28 cellular contexts compared by ENCODE assay signal in genomic region chr2:167271941-167272340, GRCh38. TPM values are rescaled to one million over a fixed set of nuclear protein-coding genes. Genes with fewer than 3 reads are reported as not detected.
A peak's percentile ranks its signal among the peaks of the same experiment; 100 is the strongest.
DNase-seq lines count a peak whose midpoint lies in the region; ATAC-seq lines count a peak whose summit lies in the region.
"Had no signal": no experiment of that assay in that cellular context is flagged by ENCODE, and none has a peak within 500 bp of the region (broad histone marks: within the 10 kb centered on the region; RNA-seq: fewer than 3 reads in every experiment).

No MANE protein-coding gene starts in this region.

- no peak for ATAC-seq in HG02981 (IDR thresholded peaks at IDR 0.05; ENCODE audit: unreplicated experiment)
- ATAC-seq in HG03469 (IDR thresholded peaks at IDR 0.05; ENCODE audit: unreplicated experiment): no peak
- ATAC-seq: activated T-cell treated with anti-CD3 and anti-CD28 coated beads, Interleukin-2, amount 50 U/mL, for 4 hours; HepG2; left colon; Panc1; pancreas; upper lobe of right lung had no signal

- DNase-seq in COLO829 (ENCODE audit: low spot score): peak; percentile 39
- peak; percentile 38 for DNase-seq in HT1080 (ENCODE audit: low read depth)
- DNase-seq in astrocyte of the hippocampus (ENCODE audit: low read depth, low spot score): peak; percentile 50
- DNase-seq in left kidney (ENCODE audit: low read depth, low spot score): peak; percentile 26
- DNase-seq in T1000 (lab: John Stamatoyannopoulos, UW): no peak
- no peak for DNase-seq in midbrain (lab: John Stamatoyannopoulos, UW)
- DNase-seq: activated CD4-positive, alpha-beta T cell treated with anti-CD3 and anti-CD28 coated beads, Interleukin-2, amount 50 U/mL, for 1 hour; activated CD4-positive, CD25-positive, alpha-beta regulatory T cell; activated gamma-delta T cell; activated naive CD8-positive, alpha-beta T cell treated with anti-CD3 and anti-CD28 coated beads, Interleukin-2, amount 10 ng/mL, durations not matched to agents 7 days and 5 days; activated T-cell treated with anti-CD3 and anti-CD28 coated beads, Interleukin-2, amount 50 U/mL, for 4 hours; Calu3; DND-41; foreskin melanocyte; H7; left colon; NCI-H2081; NCI-H526; pancreas; SHP77 treated with DMSO at 0.1 percent for 48 hours; small intestine; stimulated activated naive CD4-positive, alpha-beta T cell treated with Interleukin-2 at 50 U/mL for 16 hours; T-helper 1 cell; upper lobe of right lung had no signal

RNA-seq across cellular contexts. Expression of gene B3GALT1, which starts 20.9 kb away (rescaled TPM):
- total RNA-seq in HT1080 (2014; rRNA removed; shearing (Covaris generic)): 0.80 and 1.4 TPM in 2 replicates
- polyA plus RNA-seq in HT1080 (2015; cell fraction: cytosol; rRNA removed): 0.33 and 0.51 TPM in 2 replicates
- 0.37 and 0.39 TPM in 2 replicates for polyA plus RNA-seq in HT1080 (2015; cell fraction: nucleus; rRNA removed)
- total RNA-seq: activated naive CD8-positive, alpha-beta T cell treated with anti-CD3 and anti-CD28 coated beads, Interleukin-2, amount 10 ng/mL, durations not matched to agents 7 days and 5 days had no signal
- polyA plus RNA-seq: HepG2 had no signal

Comparison
In these comparisons a context has a peak if more than half of its experiments do, and no peak if none do; other contexts are left out.
1. DNase-seq: peak in COLO829 (single experiment), HT1080 (single experiment), astrocyte of the hippocampus (single experiment) and left kidney (single experiment); none in T1000 (single experiment) and midbrain (single experiment).